In genomic region chr6:24524801-24525200, GRCh38 we compare ENCODE assay signal across 1 cellular context.
TF ChIP-seq lines count a peak whose summit lies in the region.

No MANE protein-coding gene starts in this region.

TF ChIP-seq in HepG2, 621 proteins besides CTCF, POLR2A, EP300 and RAD21:
- peak; percentile 68 for TF ChIP-seq STAG1 (CRISPR knock-in tag; IDR thresholded peaks at IDR 0.05)
- TF ChIP-seq NFE2L1 (CRISPR knock-in tag; IDR thresholded peaks at IDR 0.05; ENCODE audit: borderline replicate concordance), result no peak
- no peak for TF ChIP-seq NR2C2 (CRISPR knock-in tag; IDR thresholded peaks at IDR 0.05; ENCODE audit: borderline replicate concordance)
- TF ChIP-seq SMC3 (IDR thresholded peaks at IDR 0.05; ENCODE audit: low read length), result 0 out of 2 replicates have a peak, but pooled peaks have one; percentile 29
